ENCODE assay signal across 22 cellular contexts in the genomic region with DNA sequence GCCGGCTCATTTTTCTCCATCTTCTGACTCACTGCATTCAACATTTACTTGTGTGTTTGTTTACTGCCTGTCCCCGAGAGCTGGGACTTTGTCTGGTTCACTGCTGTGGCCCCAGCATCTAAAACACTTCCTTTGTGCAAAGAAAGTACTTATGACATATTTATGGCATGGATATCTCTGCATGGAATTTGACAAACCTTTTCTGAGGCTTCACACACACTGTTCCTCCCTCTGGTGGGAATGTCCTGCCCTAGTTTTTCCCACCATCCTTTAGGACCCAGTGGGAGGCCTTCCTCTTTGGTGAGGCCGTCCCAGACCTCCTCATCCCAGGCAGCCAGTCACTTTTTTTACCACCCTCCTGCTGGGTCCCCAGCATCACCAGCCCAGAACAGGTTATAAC. TPM values are rescaled to one million over a fixed set of nuclear protein-coding genes. Genes with fewer than 3 reads are reported as not detected.
DNase-seq lines count a peak whose midpoint lies in the region; ATAC-seq, FAIRE-seq and TF ChIP-seq lines count a peak whose summit lies in the region.
"Had no signal": no experiment of that assay in that cellular context is flagged by ENCODE, and none has a peak within 500 bp of the region (broad histone marks: within the 10 kb centered on the region; RNA-seq: fewer than 3 reads in every experiment).

No MANE protein-coding gene starts in this region.

- no peaks in the 10 kb centered on the region for H3K27me3 ChIP-seq in CD4-positive, CD25-positive, alpha-beta regulatory T cell (ENCODE audit: control insufficient read depth, insufficient read depth, low read length)
- no peaks in the 10 kb centered on the region for H3K27me3 ChIP-seq in K562 (ENCODE audit: control insufficient read depth in 2 of 2, insufficient read depth in 2 of 2, low read length in 2 of 2)
- no peaks in the 10 kb centered on the region for H3K27me3 ChIP-seq in Peyer's patch
- H3K27me3 ChIP-seq: SJCRH30, tibial nerve had no signal

- H3K9me3 ChIP-seq in CD4-positive, CD25-positive, alpha-beta regulatory T cell (ENCODE audit: control insufficient read depth in 2 of 2, low read length in 2 of 2) = no peaks in the 10 kb centered on the region
- H3K9me3 ChIP-seq in K562 (replicated peaks; ENCODE audit: control insufficient read depth, insufficient read depth, low read depth, low read length) = no peaks in the 10 kb centered on the region
- H3K9me3 ChIP-seq in Peyer's patch = no peaks in the 10 kb centered on the region
- H3K9me3 ChIP-seq: SJCRH30, tibial nerve had no signal

- H3K4me1 Mint-ChIP-seq in CD4-positive, CD25-positive, alpha-beta regulatory T cell = peaks cover 8 to 20% (median 16%) of the 10 kb centered on the region in 4 donors
- H3K4me1 Mint-ChIP-seq in nephron = peaks cover 7% of the 10 kb centered on the region

- H3K9me3 Mint-ChIP-seq in CD4-positive, CD25-positive, alpha-beta regulatory T cell = no peaks in the 10 kb centered on the region
- no peaks in the 10 kb centered on the region for H3K9me3 Mint-ChIP-seq in nephron
- H3K9me3 Mint-ChIP-seq: activated CD4-positive, alpha-beta T cell treated with anti-CD3 and anti-CD28 coated beads, Interleukin-2, amount 10 ng/mL, durations not matched to agents 24 days and 14 days had no signal

- TF ChIP-seq POLR2A in K562 (conservative IDR thresholded peaks at IDR 0.05) (no peak), Peyer's patch (IDR thresholded peaks at IDR 0.05) (no peak)

- peaks cover 15% of the 10 kb centered on the region for H3K79me2 ChIP-seq in K562 (ENCODE audit: control insufficient read depth, insufficient read depth, low read length)
- H3K79me2 ChIP-seq: parathyroid adenoma had no signal

- DNase-seq in CD4-positive, CD25-positive, alpha-beta regulatory T cell = no peak
- DNase-seq in HT1080 (ENCODE audit: low read depth) (peak; percentile 51), K562 (ENCODE audit: extremely low read depth in 1 of 4, low spot score in 3 of 4) (no peak), Peyer's patch (no peak), cardiac septum (ENCODE audit: low spot score) (no peak)
- DNase-seq: activated CD4-positive, alpha-beta T cell treated with anti-CD3 and anti-CD28 coated beads, Interleukin-2, amount 10 ng/mL, durations not matched to agents 24 days and 14 days; GDM1; KBM-7; NCI-H1092; NCI-H2081 treated with DMSO at 0.1 percent for 48 hours; NCI-H524 treated with DMSO at 0.1 percent for 48 hours; SJCRH30 had no signal

- H4K20me1 ChIP-seq in K562 (replicated peaks; ENCODE audit: control insufficient read depth, insufficient read depth, low read length) = no peaks in the 10 kb centered on the region

- peaks cover 6% of the 10 kb centered on the region for H3K9me1 ChIP-seq in K562 (ENCODE audit: control insufficient read depth, insufficient read depth, low read length)

- H3K4me2 ChIP-seq in K562 (ENCODE audit: insufficient read depth, low read length) = peak overlapping the region; percentile 46; the same call in 1 of the 2 replicates

- no peak overlapping the region for H3K4me3 ChIP-seq in CD4-positive, CD25-positive, alpha-beta regulatory T cell (ENCODE audit: low read depth, low read length)
- H3K4me3 ChIP-seq in K562 (no peak overlapping the region), Peyer's patch (no peak overlapping the region)
- H3K4me3 ChIP-seq: SJCRH30, tibial nerve had no signal

- H3K4me3 Mint-ChIP-seq in CD4-positive, CD25-positive, alpha-beta regulatory T cell = no peak overlapping the region
- H3K4me3 Mint-ChIP-seq in nephron = no peak overlapping the region
- H3K4me3 Mint-ChIP-seq: activated CD4-positive, alpha-beta T cell treated with anti-CD3 and anti-CD28 coated beads, Interleukin-2, amount 10 ng/mL, durations not matched to agents 24 days and 14 days had no signal

- no TSS peak for BruUV-seq in K562 (replicated peaks; lab: Mats Ljungman, UMichigan)

- CTCF ChIA-PET in K562 (lab: Yijun Ruan, JAX; ENCODE audit: low intra/inter-chr PET ratio) = no interaction called here

- peak overlapping the region in 2 of 3 donors; percentile 62 to 76 for H3K27ac Mint-ChIP-seq in CD4-positive, CD25-positive, alpha-beta regulatory T cell
- H3K27ac Mint-ChIP-seq in nephron = peak overlapping the region in 2 of 3 experiments; percentile 53 to 54
- H3K27ac Mint-ChIP-seq: activated CD4-positive, alpha-beta T cell treated with anti-CD3 and anti-CD28 coated beads, Interleukin-2, amount 10 ng/mL, durations not matched to agents 24 days and 14 days had no signal

- no peaks in the 10 kb centered on the region for H3K4me1 ChIP-seq in CD4-positive, CD25-positive, alpha-beta regulatory T cell (ENCODE audit: control insufficient read depth, insufficient read depth, low read length, poor library complexity, severe bottlenecking)
- H3K4me1 ChIP-seq in K562 (replicated peaks in 1 of 2; ENCODE audit: control insufficient read depth in 2 of 2, insufficient read depth in 2 of 2, low read length in 2 of 2) (peaks cover 21 to 32% of the 10 kb centered on the region in 2 experiments), Peyer's patch (no peaks in the 10 kb centered on the region)
- H3K4me1 ChIP-seq: parathyroid adenoma, SJCRH30 had no signal

- WGBS in K562 (ENCODE audit: insufficient coverage, low coverage, missing lambda C conversion rate) = 44% methylated on average over 3 of the region's 3 CpGs

- TF ChIP-seq RAD21 in K562 (CRISPR knock-in tag; conservative IDR thresholded peaks at IDR 0.05 in 1 of 2, IDR thresholded peaks at IDR 0.05 in 1 of 2) = no peak

- H3K27ac ChIP-seq in CD4-positive, CD25-positive, alpha-beta regulatory T cell (ENCODE audit: insufficient read depth, low read length, poor library complexity, severe bottlenecking) = no peak overlapping the region
- peak overlapping the region; percentile 58; the same call in 2 of the 3 replicates for H3K27ac ChIP-seq in K562 (ENCODE audit: extremely low read depth, low read depth, low read length)
- no peak overlapping the region for H3K27ac ChIP-seq in Peyer's patch
- H3K27ac ChIP-seq: HL-60, parathyroid adenoma, SJCRH30 had no signal

- no peak for TF ChIP-seq EP300 in K562 (IDR thresholded peaks at IDR 0.05; ENCODE audit: low read length)

- FAIRE-seq in K562 (lab: Jason Lieb, UNC) = no peak
- FAIRE-seq: GM12891 had no signal

- in situ Hi-C loops in K562 (cut with MboI) = no loop called here

- peak overlapping the region in 1 of 2 experiments; percentile 84; a peak in 2 of 4 replicates for H3K9ac ChIP-seq in K562 (ENCODE audit: insufficient read depth in 1 of 2, low read depth in 2 of 2, low read length in 2 of 2)
- H3K9ac ChIP-seq: parathyroid adenoma had no signal

- no peak overlapping the region for H2AFZ ChIP-seq in K562 (ENCODE audit: low read depth, low read length)
- H2AFZ ChIP-seq: parathyroid adenoma had no signal

- H3K27me3 Mint-ChIP-seq in CD4-positive, CD25-positive, alpha-beta regulatory T cell = no peaks in the 10 kb centered on the region
- no peaks in the 10 kb centered on the region for H3K27me3 Mint-ChIP-seq in nephron (ENCODE audit: low read depth)
- H3K27me3 Mint-ChIP-seq: activated CD4-positive, alpha-beta T cell treated with anti-CD3 and anti-CD28 coated beads, Interleukin-2, amount 10 ng/mL, durations not matched to agents 24 days and 14 days had no signal

- POLR2A ChIA-PET in K562 (lab: Yijun Ruan, JAX) = interaction anchor here (0.8 to 8.7 kb wide), 4 partner anchors 10 to 186 kb away, joined by 3 to 60 read pairs (median 5); a partner anchor contains a TSS

- no peak for ATAC-seq in CD4-positive, CD25-positive, alpha-beta regulatory T cell (ENCODE audit: low read depth in 2 of 2)
- ATAC-seq in K562 = no peak; the same call in 1 of the 3 replicates
- ATAC-seq in HG03354 (IDR thresholded peaks at IDR 0.05; ENCODE audit: poor library complexity, severe bottlenecking, unreplicated experiment) = no peak
- ATAC-seq in GM19455 (IDR thresholded peaks at IDR 0.05; ENCODE audit: unreplicated experiment) = no peak
- ATAC-seq: left lobe of liver had no signal

- TF ChIP-seq CTCF in K562 (IDR thresholded peaks at IDR 0.05 in 2 of 3, conservative IDR thresholded peaks at IDR 0.05 in 1 of 3; ENCODE audit: insufficient read depth in 2 of 3, low read depth in 1 of 3, low read length in 3 of 3) (no peak), nephron (IDR thresholded peaks at IDR 0.05; ENCODE audit: unreplicated experiment in 3 of 3) (no peak), Peyer's patch (IDR thresholded peaks at IDR 0.05) (no peak)

- peaks cover 17% of the 10 kb centered on the region for H3K36me3 Mint-ChIP-seq in CD4-positive, CD25-positive, alpha-beta regulatory T cell
- peaks cover 61% of the 10 kb centered on the region for H3K36me3 Mint-ChIP-seq in nephron (ENCODE audit: low read depth)

- peaks cover 25% of the 10 kb centered on the region for H3K36me3 ChIP-seq in CD4-positive, CD25-positive, alpha-beta regulatory T cell (ENCODE audit: control insufficient read depth, insufficient read depth, low read length)
- H3K36me3 ChIP-seq in K562 (ENCODE audit: control insufficient read depth, insufficient read depth, low read length) = peaks cover 53% of the 10 kb centered on the region; the same call in 2 of the 3 replicates
- H3K36me3 ChIP-seq in Peyer's patch = peaks cover 0 to 33% (median 0%) of the 10 kb centered on the region in 3 donors

- intact Hi-C loops in K562 (cut with micrococcal nuclease) = no loop called here
- intact Hi-C loops in cardiac septum (cut with DNase I) = no loop called here

RNA-seq across cellular contexts. Expression of a gene that starts 1.4 kb away (rescaled TPM):
- total RNA-seq in CD4-positive, CD25-positive, alpha-beta regulatory T cell = 0.64 TPM
- polyA plus RNA-seq in CD4-positive, CD25-positive, alpha-beta regulatory T cell = 1 to 10 TPM in 1 of 4 donors, under 1 TPM in 3; 0.42 to 1.1 (median 0.63) TPM
- total RNA-seq in HT1080 (2014; rRNA removed; shearing (Covaris generic)) = 0.03 TPM in 1 of 2 replicates, not detected in the other
- polyA plus RNA-seq in HT1080 (2015; cell fraction: cytosol; rRNA removed) = 0.08 TPM in 1 of 2 replicates, not detected in the other
- 0.28 TPM in 1 of 2 replicates, not detected in the other for polyA plus RNA-seq in HT1080 (2015; cell fraction: nucleus; rRNA removed)
- total RNA-seq in K562 (2011; cell fraction: chromatin; rRNA removed; ENCODE audit: low replicate concordance) = 1.0 and 1.2 TPM in 2 replicates
- 0.33 TPM in 1 of 2 replicates, not detected in the other for total RNA-seq in K562 (2011; cell fraction: nucleolus; rRNA removed)
- 0.23 and 0.29 TPM in 2 replicates for total RNA-seq in K562 (2011; cell fraction: nucleoplasm; rRNA removed)
- total RNA-seq in K562 (2014; rRNA removed) = 0.08 and 0.09 TPM in 2 replicates
- total RNA-seq in K562 (2014; rRNA removed; fragmentation: Illumina TruSeq; extraction: Trizol) = 0.13 and 0.25 TPM in 2 replicates
- total RNA-seq in K562 (2015; rRNA removed; fragmentation: Illumina TruSeq; extraction: Trizol) = 0.08 and 0.18 TPM in 2 replicates
- 0.11 and 0.18 TPM in 2 replicates for total RNA-seq in K562 (2021)
- polyA plus RNA-seq in K562 (2011; rRNA removed) = 0.10 and 0.18 TPM in 2 replicates
- 0.01 and 0.03 TPM in 2 replicates for polyA plus RNA-seq in K562 (2011; cell fraction: cytosol; rRNA removed)
- polyA plus RNA-seq in K562 (2011; cell fraction: nucleus; rRNA removed) = 0.29 and 0.67 TPM in 2 replicates
- 0.26 and 0.37 TPM in 2 replicates for polyA plus RNA-seq in K562 (2012)
- polyA plus RNA-seq in K562 (2014; fragmentation: Illumina TruSeq; extraction: Trizol) = 0.43 and 0.45 TPM in 2 replicates
- not detected for polyA plus RNA-seq in K562 (2014; fragmentation: Nextera tagmentation; extraction: Ambion mirVana)
- polyA plus RNA-seq in K562 (2014; rRNA removed) = 0.25 and 0.36 TPM in 2 replicates
- 0.12 TPM in 1 of 2 replicates, not detected in the other for polyA minus RNA-seq in K562 (2011; rRNA and poly(A)+ RNA removed)
- not detected in 2 replicates for polyA minus RNA-seq in K562 (2011; cell fraction: cytosol; rRNA and poly(A)+ RNA removed)
- polyA minus RNA-seq in K562 (2011; cell fraction: nucleus; rRNA and poly(A)+ RNA removed) = 0.22 TPM in 1 of 2 replicates, not detected in the other
- 1 to 10 TPM in 3 of 4 donors, not detected in 1; 1.2 to 2.7 (median 2.5) TPM for total RNA-seq in Peyer's patch
- 0.38 TPM for total RNA-seq in cardiac septum
- total RNA-seq: skeletal muscle tissue had no signal

RNA-seq across cellular contexts. Expression of a gene that starts 8.9 kb away (rescaled TPM):
- 26.6 TPM for total RNA-seq in CD4-positive, CD25-positive, alpha-beta regulatory T cell
- polyA plus RNA-seq in CD4-positive, CD25-positive, alpha-beta regulatory T cell = 10 to 100 TPM; 12.6 to 14.6 (median 13.7) TPM
- total RNA-seq in HT1080 (2014; rRNA removed; shearing (Covaris generic)) = 23.6 and 24.8 TPM in 2 replicates
- 15.6 and 22.6 TPM in 2 replicates for polyA plus RNA-seq in HT1080 (2015; cell fraction: cytosol; rRNA removed)
- 8.8 and 11.6 TPM in 2 replicates for polyA plus RNA-seq in HT1080 (2015; cell fraction: nucleus; rRNA removed)
- total RNA-seq in K562 (2011; cell fraction: chromatin; rRNA removed; ENCODE audit: low replicate concordance) = 6.3 and 13.9 TPM in 2 replicates
- total RNA-seq in K562 (2011; cell fraction: nucleolus; rRNA removed) = 8.6 and 12.7 TPM in 2 replicates
- 10.1 and 10.3 TPM in 2 replicates for total RNA-seq in K562 (2011; cell fraction: nucleoplasm; rRNA removed)
- total RNA-seq in K562 (2014; rRNA removed) (85.7 and 86.9 TPM in 2 replicates), K562 (2014; rRNA removed; fragmentation: Illumina TruSeq; extraction: Trizol) (8.4 and 8.8 TPM in 2 replicates), K562 (2015; rRNA removed; fragmentation: Illumina TruSeq; extraction: Trizol) (27.5 and 30.4 TPM in 2 replicates), K562 (2021) (42.2 and 49.2 TPM in 2 replicates), Peyer's patch (10 to 100 TPM; 10.5 to 28.1 (median 11.6) TPM), cardiac septum (35.6 TPM)
- polyA plus RNA-seq in K562 (2011; rRNA removed) (14.9 and 15.9 TPM in 2 replicates), K562 (2014; fragmentation: Illumina TruSeq; extraction: Trizol) (14.9 and 19.1 TPM in 2 replicates), K562 (2014; fragmentation: Nextera tagmentation; extraction: Ambion mirVana) (under 1 TPM; 0.15 to 0.23 TPM), K562 (2014; rRNA removed) (68.7 and 75.7 TPM in 2 replicates)
- polyA plus RNA-seq in K562 (2011; cell fraction: cytosol; rRNA removed) = 17.8 and 32.7 TPM in 2 replicates
- polyA plus RNA-seq in K562 (2011; cell fraction: nucleus; rRNA removed) = 14.2 and 15.7 TPM in 2 replicates
- polyA plus RNA-seq in K562 (2012) = 41.0 and 43.7 TPM in 2 replicates
- 2.5 and 3.4 TPM in 2 replicates for polyA minus RNA-seq in K562 (2011; rRNA and poly(A)+ RNA removed)
- 4.3 and 6.7 TPM in 2 replicates for polyA minus RNA-seq in K562 (2011; cell fraction: cytosol; rRNA and poly(A)+ RNA removed)
- polyA minus RNA-seq in K562 (2011; cell fraction: nucleus; rRNA and poly(A)+ RNA removed) = 4.3 and 6.9 TPM in 2 replicates

RNA-seq across cellular contexts. Expression of a gene that starts 14.1 kb away (rescaled TPM):
- total RNA-seq in CD4-positive, CD25-positive, alpha-beta regulatory T cell = 8.7 TPM
- 10 to 100 TPM in 2 of 4 donors, 1 to 10 TPM in 2; 5.5 to 11.0 (median 9.9) TPM for polyA plus RNA-seq in CD4-positive, CD25-positive, alpha-beta regulatory T cell
- 19.4 and 19.9 TPM in 2 replicates for total RNA-seq in HT1080 (2014; rRNA removed; shearing (Covaris generic))
- 10.2 and 15.8 TPM in 2 replicates for polyA plus RNA-seq in HT1080 (2015; cell fraction: cytosol; rRNA removed)
- 4.2 and 6.2 TPM in 2 replicates for polyA plus RNA-seq in HT1080 (2015; cell fraction: nucleus; rRNA removed)
- total RNA-seq in K562 (2011; cell fraction: chromatin; rRNA removed; ENCODE audit: low replicate concordance) = 16.8 and 39.5 TPM in 2 replicates
- 33.8 and 38.9 TPM in 2 replicates for total RNA-seq in K562 (2011; cell fraction: nucleolus; rRNA removed)
- total RNA-seq in K562 (2011; cell fraction: nucleoplasm; rRNA removed) = 35.0 and 41.2 TPM in 2 replicates
- total RNA-seq in K562 (2014; rRNA removed) = 7.1 and 16.2 TPM in 2 replicates
- 5.6 and 6.8 TPM in 2 replicates for total RNA-seq in K562 (2014; rRNA removed; fragmentation: Illumina TruSeq; extraction: Trizol)
- 8.8 and 9.9 TPM in 2 replicates for total RNA-seq in K562 (2015; rRNA removed; fragmentation: Illumina TruSeq; extraction: Trizol)
- 14.2 and 18.2 TPM in 2 replicates for total RNA-seq in K562 (2021)
- polyA plus RNA-seq in K562 (2011; rRNA removed) = 7.3 and 9.7 TPM in 2 replicates
- polyA plus RNA-seq in K562 (2011; cell fraction: cytosol; rRNA removed) = 14.2 and 34.8 TPM in 2 replicates
- 10.6 and 13.3 TPM in 2 replicates for polyA plus RNA-seq in K562 (2011; cell fraction: nucleus; rRNA removed)
- 12.8 and 12.9 TPM in 2 replicates for polyA plus RNA-seq in K562 (2012)
- 12.5 and 12.7 TPM in 2 replicates for polyA plus RNA-seq in K562 (2014; fragmentation: Illumina TruSeq; extraction: Trizol)
- polyA plus RNA-seq in K562 (2014; fragmentation: Nextera tagmentation; extraction: Ambion mirVana) = 10 to 100 TPM; 12.2 to 18.2 TPM
- polyA plus RNA-seq in K562 (2014; rRNA removed) = 12.8 and 17.4 TPM in 2 replicates
- 6.4 and 8.1 TPM in 2 replicates for polyA minus RNA-seq in K562 (2011; rRNA and poly(A)+ RNA removed)
- polyA minus RNA-seq in K562 (2011; cell fraction: cytosol; rRNA and poly(A)+ RNA removed) = 5.5 and 6.7 TPM in 2 replicates
- polyA minus RNA-seq in K562 (2011; cell fraction: nucleus; rRNA and poly(A)+ RNA removed) = 12.8 and 16.1 TPM in 2 replicates
- total RNA-seq in Peyer's patch = 10 to 100 TPM in 3 of 4 donors, 1 to 10 TPM in 1; 6.6 to 21.9 (median 16.5) TPM
- total RNA-seq in cardiac septum = 11.5 TPM

RNA-seq across cellular contexts. Expression of a gene that starts 14.6 kb away (rescaled TPM):
- 40.9 TPM for total RNA-seq in CD4-positive, CD25-positive, alpha-beta regulatory T cell
- 1 to 10 TPM in 3 of 4 donors, under 1 TPM in 1; 0.54 to 3.0 (median 1.5) TPM for polyA plus RNA-seq in CD4-positive, CD25-positive, alpha-beta regulatory T cell
- total RNA-seq in HT1080 (2014; rRNA removed; shearing (Covaris generic)) = 7.1 and 12.4 TPM in 2 replicates
- 7.8 and 9.6 TPM in 2 replicates for polyA plus RNA-seq in HT1080 (2015; cell fraction: cytosol; rRNA removed)
- polyA plus RNA-seq in HT1080 (2015; cell fraction: nucleus; rRNA removed) = 16.3 and 20.3 TPM in 2 replicates
- 18.5 and 25.1 TPM in 2 replicates for total RNA-seq in K562 (2011; cell fraction: chromatin; rRNA removed; ENCODE audit: low replicate concordance)
- total RNA-seq in K562 (2011; cell fraction: nucleolus; rRNA removed) = 14.3 and 16.3 TPM in 2 replicates
- total RNA-seq in K562 (2011; cell fraction: nucleoplasm; rRNA removed) = 23.6 and 35.4 TPM in 2 replicates
- total RNA-seq in K562 (2014; rRNA removed) (5.3 and 7.3 TPM in 2 replicates), K562 (2014; rRNA removed; fragmentation: Illumina TruSeq; extraction: Trizol) (8.8 and 9.6 TPM in 2 replicates), K562 (2015; rRNA removed; fragmentation: Illumina TruSeq; extraction: Trizol) (7.8 and 7.9 TPM in 2 replicates), K562 (2021) (16.8 and 19.2 TPM in 2 replicates), Peyer's patch (10 to 100 TPM; 10.7 to 28.8 (median 18.5) TPM), cardiac septum (30.2 TPM)
- polyA plus RNA-seq in K562 (2011; rRNA removed) (8.3 and 11.2 TPM in 2 replicates), K562 (2014; fragmentation: Illumina TruSeq; extraction: Trizol) (3.4 and 5.1 TPM in 2 replicates), K562 (2014; fragmentation: Nextera tagmentation; extraction: Ambion mirVana) (10 to 100 TPM in 1 of 2 experiments, 1 to 10 TPM in 1; 3.5 to 11.2 TPM), K562 (2014; rRNA removed) (6.2 and 6.6 TPM in 2 replicates)
- polyA plus RNA-seq in K562 (2011; cell fraction: cytosol; rRNA removed) = 6.4 and 14.2 TPM in 2 replicates
- polyA plus RNA-seq in K562 (2011; cell fraction: nucleus; rRNA removed) = 7.0 and 10.7 TPM in 2 replicates
- polyA plus RNA-seq in K562 (2012) = 2.1 and 2.5 TPM in 2 replicates
- polyA minus RNA-seq in K562 (2011; rRNA and poly(A)+ RNA removed) = 13.0 and 15.6 TPM in 2 replicates
- 8.6 and 11.0 TPM in 2 replicates for polyA minus RNA-seq in K562 (2011; cell fraction: cytosol; rRNA and poly(A)+ RNA removed)
- polyA minus RNA-seq in K562 (2011; cell fraction: nucleus; rRNA and poly(A)+ RNA removed) = 2.2 and 3.3 TPM in 2 replicates

RNA-seq across cellular contexts. Expression of a gene that starts 29.2 kb away (rescaled TPM):
- total RNA-seq in CD4-positive, CD25-positive, alpha-beta regulatory T cell = 0.30 TPM
- polyA plus RNA-seq in CD4-positive, CD25-positive, alpha-beta regulatory T cell = not detected
- 1.3 and 1.5 TPM in 2 replicates for total RNA-seq in HT1080 (2014; rRNA removed; shearing (Covaris generic))
- polyA plus RNA-seq in HT1080 (2015; cell fraction: cytosol; rRNA removed) = 1.0 and 1.6 TPM in 2 replicates
- 1.1 TPM in 2 replicates for polyA plus RNA-seq in HT1080 (2015; cell fraction: nucleus; rRNA removed)
- 2.0 and 2.5 TPM in 2 replicates for total RNA-seq in K562 (2011; cell fraction: chromatin; rRNA removed; ENCODE audit: low replicate concordance)
- 2.6 and 7.0 TPM in 2 replicates for total RNA-seq in K562 (2011; cell fraction: nucleolus; rRNA removed)
- 0.99 and 4.5 TPM in 2 replicates for total RNA-seq in K562 (2011; cell fraction: nucleoplasm; rRNA removed)
- total RNA-seq in K562 (2014; rRNA removed) (1.8 and 2.5 TPM in 2 replicates), K562 (2014; rRNA removed; fragmentation: Illumina TruSeq; extraction: Trizol) (0.61 and 0.87 TPM in 2 replicates), K562 (2015; rRNA removed; fragmentation: Illumina TruSeq; extraction: Trizol) (0.72 and 1.2 TPM in 2 replicates), K562 (2021) (1.9 and 2.3 TPM in 2 replicates), Peyer's patch (1 to 10 TPM in 1 of 4 donors, under 1 TPM in 1, not detected in 2; 0.80 to 1.4 TPM), cardiac septum (5.7 TPM)
- polyA plus RNA-seq in K562 (2011; rRNA removed) (1.4 and 2.1 TPM in 2 replicates), K562 (2014; fragmentation: Illumina TruSeq; extraction: Trizol) (1.3 and 2.2 TPM in 2 replicates), K562 (2014; fragmentation: Nextera tagmentation; extraction: Ambion mirVana) (under 1 TPM; 0.03 to 0.13 TPM), K562 (2014; rRNA removed) (1.7 and 4.6 TPM in 2 replicates)
- 1.9 and 3.5 TPM in 2 replicates for polyA plus RNA-seq in K562 (2011; cell fraction: cytosol; rRNA removed)
- 1.1 and 2.4 TPM in 2 replicates for polyA plus RNA-seq in K562 (2011; cell fraction: nucleus; rRNA removed)
- polyA plus RNA-seq in K562 (2012) = 2.1 and 2.5 TPM in 2 replicates
- 0.30 and 0.32 TPM in 2 replicates for polyA minus RNA-seq in K562 (2011; rRNA and poly(A)+ RNA removed)
- 0.86 and 1.5 TPM in 2 replicates for polyA minus RNA-seq in K562 (2011; cell fraction: cytosol; rRNA and poly(A)+ RNA removed)
- polyA minus RNA-seq in K562 (2011; cell fraction: nucleus; rRNA and poly(A)+ RNA removed) = 0.54 and 0.89 TPM in 2 replicates
- total RNA-seq: OCI-LY7 had no signal
